12 cellular contexts compared by ENCODE assay signal in the genomic region with DNA sequence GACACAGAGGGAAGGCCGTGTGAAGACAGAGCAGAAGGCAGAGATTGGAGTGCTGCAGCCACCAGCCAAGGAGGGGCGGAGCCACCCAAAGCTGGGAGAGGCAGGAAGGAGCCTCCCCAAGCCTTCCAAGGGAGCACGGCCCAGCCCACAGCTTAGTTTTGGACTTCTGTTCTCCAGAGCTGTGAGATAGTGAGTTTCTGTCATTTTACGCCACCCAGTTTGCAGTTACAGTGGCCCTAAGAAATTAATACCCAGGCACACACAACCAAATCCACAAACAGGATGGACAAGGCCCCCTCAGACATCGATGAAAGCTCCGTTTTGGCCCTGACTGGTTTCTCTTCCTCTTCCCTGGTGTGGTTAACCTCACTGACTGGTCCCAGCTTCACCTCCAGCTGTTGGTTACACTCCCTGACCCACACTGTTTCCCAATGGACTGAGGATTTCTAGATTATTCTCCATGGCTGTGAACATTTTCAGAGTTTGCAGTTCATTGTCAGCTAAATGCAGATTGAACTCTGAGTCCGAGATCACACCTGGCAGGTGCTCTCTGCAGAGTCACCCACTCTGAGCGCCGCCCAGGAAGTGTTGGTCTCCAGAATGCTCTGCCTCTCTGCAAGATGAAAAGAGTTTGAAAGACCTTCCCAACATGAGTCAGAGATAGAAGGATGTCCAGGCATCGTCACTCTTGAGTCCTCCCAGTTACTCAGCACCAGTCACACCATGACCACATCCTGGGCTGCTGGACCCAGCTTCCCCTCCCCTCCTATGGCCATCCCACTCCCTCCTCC.
DNase-seq lines count a peak whose midpoint lies in the region; ATAC-seq and TF ChIP-seq lines count a peak whose summit lies in the region.
"Had no signal": no experiment of that assay in that cellular context is flagged by ENCODE, and none has a peak within 500 bp of the region (broad histone marks: within the 10 kb centered on the region; RNA-seq: fewer than 3 reads in every experiment).

No MANE protein-coding gene starts in this region.

- peak overlapping the region; percentile 61 for H3K27ac Mint-ChIP-seq in activated naive CD4-positive, alpha-beta T cell treated with anti-CD3 and anti-CD28 coated beads, Interleukin-2, amount 10 ng/mL, durations not matched to agents 7 days and 5 days
- no peak overlapping the region for H3K27ac Mint-ChIP-seq in activated CD4-positive, alpha-beta memory T cell treated with anti-CD3 and anti-CD28 coated beads for 36 hours
- peak overlapping the region in 1 of 2 donors; percentile 32 for H3K27ac Mint-ChIP-seq in effector memory CD8-positive, alpha-beta T cell
- H3K27ac Mint-ChIP-seq: CD8-positive, alpha-beta T cell; progenitor cell of endocrine pancreas had no signal

- peaks cover 15% of the 10 kb centered on the region for H3K4me1 Mint-ChIP-seq in activated naive CD4-positive, alpha-beta T cell treated with anti-CD3 and anti-CD28 coated beads, Interleukin-2, amount 10 ng/mL, durations not matched to agents 7 days and 5 days
- peaks cover 13% of the 10 kb centered on the region for H3K4me1 Mint-ChIP-seq in activated CD4-positive, alpha-beta memory T cell treated with anti-CD3 and anti-CD28 coated beads for 36 hours (ENCODE audit: low read depth)
- H3K4me1 Mint-ChIP-seq in effector memory CD8-positive, alpha-beta T cell (ENCODE audit: low read depth in 2 of 2) = peaks cover 5 to 8% of the 10 kb centered on the region in 2 donors

- H3K4me3 ChIP-seq in heart left ventricle (peak overlapping the region in 1 of 12 donors; percentile 4), uterus (no peak overlapping the region)
- H3K4me3 ChIP-seq: cardiac muscle cell, upper lobe of left lung had no signal

- H3K9me3 Mint-ChIP-seq in activated naive CD4-positive, alpha-beta T cell treated with anti-CD3 and anti-CD28 coated beads, Interleukin-2, amount 10 ng/mL, durations not matched to agents 7 days and 5 days = no peaks in the 10 kb centered on the region
- no peaks in the 10 kb centered on the region for H3K9me3 Mint-ChIP-seq in activated CD4-positive, alpha-beta memory T cell treated with anti-CD3 and anti-CD28 coated beads for 36 hours
- no peaks in the 10 kb centered on the region for H3K9me3 Mint-ChIP-seq in effector memory CD8-positive, alpha-beta T cell
- H3K9me3 Mint-ChIP-seq: CD8-positive, alpha-beta T cell had no signal

- CTCF ChIA-PET in activated naive CD4-positive, alpha-beta T cell treated with anti-CD3 and anti-CD28 coated beads, Interleukin-2, amount 10 ng/mL, durations not matched to agents 7 days and 5 days (lab: Charles Lee) = interaction anchor here (0.6 kb wide), 1 partner anchor 163 kb away, joined by 3 read pairs; no protein-coding TSS in a partner anchor
- CTCF ChIA-PET in activated CD4-positive, alpha-beta memory T cell treated with anti-CD3 and anti-CD28 coated beads for 36 hours (lab: Charles Lee) = no interaction called here

- H3K27me3 ChIP-seq in heart left ventricle (peaks cover 0 to 5% (median 0%) of the 10 kb centered on the region in 9 donors), uterus (no peaks in the 10 kb centered on the region)
- H3K27me3 ChIP-seq: cardiac muscle cell, upper lobe of left lung had no signal

- H3K36me3 Mint-ChIP-seq in activated naive CD4-positive, alpha-beta T cell treated with anti-CD3 and anti-CD28 coated beads, Interleukin-2, amount 10 ng/mL, durations not matched to agents 7 days and 5 days = no peaks in the 10 kb centered on the region
- no peaks in the 10 kb centered on the region for H3K36me3 Mint-ChIP-seq in activated CD4-positive, alpha-beta memory T cell treated with anti-CD3 and anti-CD28 coated beads for 36 hours
- no peaks in the 10 kb centered on the region for H3K36me3 Mint-ChIP-seq in effector memory CD8-positive, alpha-beta T cell (ENCODE audit: insufficient read depth)
- H3K36me3 Mint-ChIP-seq: CD8-positive, alpha-beta T cell had no signal

- TF ChIP-seq CTCF in heart left ventricle (IDR thresholded peaks at IDR 0.05) (no peak), uterus (IDR thresholded peaks at IDR 0.05) (no peak)

- no peak overlapping the region for H3K27ac ChIP-seq in heart left ventricle
- H3K27ac ChIP-seq in uterus = peak overlapping the region in 1 of 2 donors; percentile 18
- H3K27ac ChIP-seq: cardiac muscle cell, upper lobe of left lung had no signal

- TF ChIP-seq POLR2A in heart left ventricle (IDR thresholded peaks at IDR 0.05) (no peak), uterus (IDR thresholded peaks at IDR 0.05) (no peak)

- H3K36me3 ChIP-seq in heart left ventricle (no peaks in the 10 kb centered on the region), uterus (no peaks in the 10 kb centered on the region)
- H3K36me3 ChIP-seq: cardiac muscle cell, upper lobe of left lung had no signal

- WGBS in heart left ventricle, 4 donors = 57 to 63% (median 58%) methylated on average over 10 of the region's 10 CpGs

- peaks cover 23% of the 10 kb centered on the region for H3K27me3 Mint-ChIP-seq in activated naive CD4-positive, alpha-beta T cell treated with anti-CD3 and anti-CD28 coated beads, Interleukin-2, amount 10 ng/mL, durations not matched to agents 7 days and 5 days
- H3K27me3 Mint-ChIP-seq in activated CD4-positive, alpha-beta memory T cell treated with anti-CD3 and anti-CD28 coated beads for 36 hours = no peaks in the 10 kb centered on the region
- peaks cover 5 to 36% of the 10 kb centered on the region in 2 donors for H3K27me3 Mint-ChIP-seq in effector memory CD8-positive, alpha-beta T cell

- DNase-seq in activated naive CD4-positive, alpha-beta T cell treated with anti-CD3 and anti-CD28 coated beads, Interleukin-2, amount 10 ng/mL, durations not matched to agents 7 days and 5 days = peak; percentile 35
- DNase-seq in activated naive CD4-positive, alpha-beta T cell (lab: John Stamatoyannopoulos, UW) = no peak
- DNase-seq in activated CD4-positive, alpha-beta memory T cell treated with anti-CD3 and anti-CD28 coated beads for 36 hours = peak; percentile 19
- DNase-seq in heart left ventricle (peak in 4 of 5 donors; percentile 38 to 69 (median 44)), uterus (peak; percentile 50 to 63)
- DNase-seq in stimulated activated CD4-positive, alpha-beta T cell treated with anti-CD3 and anti-CD28 coated beads, Interleukin-2, amount 100 ng/mL, for 48 hours = no peak
- DNase-seq in effector memory CD8-positive, alpha-beta T cell = no peak

- POLR2A ChIA-PET in activated CD4-positive, alpha-beta memory T cell treated with anti-CD3 and anti-CD28 coated beads for 36 hours (lab: Charles Lee) = no interaction called here

- ATAC-seq in heart left ventricle = peak; percentile 41 to 78 (median 64)
- ATAC-seq in HG03342 (IDR thresholded peaks at IDR 0.05; ENCODE audit: unreplicated experiment) = no peak
- ATAC-seq in effector memory CD8-positive, alpha-beta T cell (replicated peaks) = no peak
- ATAC-seq: CD8-positive, alpha-beta T cell had no signal

- H3K4me3 Mint-ChIP-seq in activated naive CD4-positive, alpha-beta T cell treated with anti-CD3 and anti-CD28 coated beads, Interleukin-2, amount 10 ng/mL, durations not matched to agents 7 days and 5 days = no peak overlapping the region
- H3K4me3 Mint-ChIP-seq in activated CD4-positive, alpha-beta memory T cell treated with anti-CD3 and anti-CD28 coated beads for 36 hours = no peak overlapping the region
- no peak overlapping the region for H3K4me3 Mint-ChIP-seq in effector memory CD8-positive, alpha-beta T cell
- H3K4me3 Mint-ChIP-seq: CD8-positive, alpha-beta T cell had no signal

- intact Hi-C loops in activated CD4-positive, alpha-beta memory T cell treated with anti-CD3 and anti-CD28 coated beads for 36 hours (cut with micrococcal nuclease) = no loop called here
- intact Hi-C loops in heart left ventricle (cut with DNase I) = loop anchor here in 1 of 10 donors (10.0 kb wide), 1 partner anchor 163 kb away; no protein-coding TSS in a partner anchor
- intact Hi-C loops in uterus (cut with DNase I; ENCODE audit: low total_unique reads) = no loop called here

- H3K4me1 ChIP-seq in heart left ventricle = peaks cover 0 to 12% (median 0%) of the 10 kb centered on the region in 12 donors
- H3K4me1 ChIP-seq in uterus = no peaks in the 10 kb centered on the region
- H3K4me1 ChIP-seq: upper lobe of left lung had no signal

- no peaks in the 10 kb centered on the region for H3K9me3 ChIP-seq in heart left ventricle
- H3K9me3 ChIP-seq in uterus = no peaks in the 10 kb centered on the region
- H3K9me3 ChIP-seq: upper lobe of left lung had no signal

Comparison
In these comparisons a context has a peak if more than half of its experiments do, and no peak if none do; other contexts are left out.
1. DNase-seq: peak in activated naive CD4-positive, alpha-beta T cell treated with anti-CD3 and anti-CD28 coated beads, Interleukin-2, amount 10 ng/mL, durations not matched to agents 7 days and 5 days (single experiment), activated CD4-positive, alpha-beta memory T cell treated with anti-CD3 and anti-CD28 coated beads for 36 hours (single experiment), heart left ventricle (4 of 5) and uterus (2 of 2); none in activated naive CD4-positive, alpha-beta T cell (0 of 4), stimulated activated CD4-positive, alpha-beta T cell treated with anti-CD3 and anti-CD28 coated beads, Interleukin-2, amount 100 ng/mL, for 48 hours (0 of 2) and effector memory CD8-positive, alpha-beta T cell (0 of 3).
2. ATAC-seq: peak in heart left ventricle (4 of 4); none in HG03342 (single experiment) and effector memory CD8-positive, alpha-beta T cell (single experiment).